9 cellular contexts compared by ENCODE assay signal in genomic region chr6:166244353-166245045, GRCh38.
DNase-seq lines count a peak whose midpoint lies in the region; ATAC-seq, FAIRE-seq and TF ChIP-seq lines count a peak whose summit lies in the region.
"Had no signal": no experiment of that assay in that cellular context is flagged by ENCODE, and none has a peak within 500 bp of the region (broad histone marks: within the 10 kb centered on the region; RNA-seq: fewer than 3 reads in every experiment).

No MANE protein-coding gene starts in this region.

- TF ChIP-seq CTCF in GM10266 (IDR thresholded peaks at IDR 0.05; ENCODE audit: control insufficient read depth, insufficient read depth, low read depth, missing control alignments), result no peak

- DNase-seq in GM10266 (ENCODE audit: extremely low spot score), result peak; percentile 72
- peak; percentile 35 for DNase-seq in central memory CD4-positive, alpha-beta T cell
- DNase-seq in RCC 7860 (ENCODE audit: low spot score), result no peak
- no peak for DNase-seq in NCI-H1930 (lab: John Stamatoyannopoulos, UW)
- DNase-seq in NCI-H1694 treated with DMSO at 0.1 percent for 48 hours (lab: John Stamatoyannopoulos, UW), result no peak
- no peak for DNase-seq in NCI-H2081 (lab: John Stamatoyannopoulos, UW)
- DNase-seq: NCI-H2107 had no signal

- no peak for FAIRE-seq in RCC 7860 (lab: Jason Lieb, UNC)

- ATAC-seq in GM19468 (IDR thresholded peaks at IDR 0.05; ENCODE audit: extremely low read depth, unreplicated experiment) (peak; percentile 89), HG03280 (IDR thresholded peaks at IDR 0.05; ENCODE audit: unreplicated experiment) (peak; percentile 78)

Comparison
In these comparisons a context has a peak if more than half of its experiments do, and no peak if none do; other contexts are left out.
1. DNase-seq: peak in GM10266 (single experiment) and central memory CD4-positive, alpha-beta T cell (single experiment); none in RCC 7860 (single experiment), NCI-H1930 (0 of 2), NCI-H1694 treated with DMSO at 0.1 percent for 48 hours (single experiment) and NCI-H2081 (0 of 2).